24 cellular contexts compared by ENCODE assay signal in the genomic region with DNA sequence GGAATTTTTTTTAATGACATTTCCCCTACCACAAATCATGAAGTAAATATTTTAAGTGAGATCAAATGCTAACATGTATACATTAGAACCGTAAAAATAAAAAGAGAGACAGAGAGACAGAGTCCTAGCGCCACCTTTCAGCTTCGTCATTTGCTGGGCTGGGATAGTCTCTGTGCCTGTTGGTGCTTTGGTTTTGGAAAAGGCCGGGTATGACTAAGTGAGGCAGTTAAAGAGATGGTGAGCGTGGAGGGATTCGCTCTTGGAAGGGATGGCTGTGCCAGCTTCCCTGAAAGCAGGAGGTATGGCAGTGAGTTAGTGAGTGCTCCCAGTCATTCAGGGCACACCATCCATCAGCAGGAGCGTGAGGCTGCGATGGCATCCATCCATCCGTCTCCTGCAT.
A peak's percentile ranks its signal among the peaks of the same experiment; 100 is the strongest.
DNase-seq lines count a peak whose midpoint lies in the region; ATAC-seq and TF ChIP-seq lines count a peak whose summit lies in the region.
"Had no signal": no experiment of that assay in that cellular context is flagged by ENCODE, and none has a peak within 500 bp of the region (broad histone marks: within the 10 kb centered on the region; RNA-seq: fewer than 3 reads in every experiment).

No MANE protein-coding gene starts in this region.

- H3K4ac ChIP-seq in IMR-90 (ENCODE audit: low read depth, low read length) = no peak overlapping the region
- no peak overlapping the region for H3K4ac ChIP-seq in trophoblast cell (ENCODE audit: low read depth, low read length)

- H2AK5ac ChIP-seq in IMR-90 (ENCODE audit: low read depth, low read length) (no peak overlapping the region), trophoblast cell (ENCODE audit: low read length) (no peak overlapping the region)

- POLR2A ChIA-PET in IMR-90 (lab: Charles Lee; ENCODE audit: unreplicated experiment) = no interaction called here

- in situ Hi-C loops in IMR-90 (cut with MboI; ENCODE audit: low sequenced_read_pairs) = loop anchor here (25.0 kb wide), 1 partner anchor 1924 kb away; no protein-coding TSS in a partner anchor

- no TSS peak for BruUV-seq in IMR-90 (replicated peaks; lab: Mats Ljungman, UMichigan)

- H3K9me1 ChIP-seq in IMR-90 (ENCODE audit: insufficient read depth, low read length) = no peaks in the 10 kb centered on the region

- no peak overlapping the region for H4K91ac ChIP-seq in IMR-90 (ENCODE audit: insufficient read depth, low read depth, low read length)
- H4K91ac ChIP-seq in trophoblast cell (ENCODE audit: low read depth, low read length) = no peak overlapping the region

- H2BK20ac ChIP-seq in IMR-90 (ENCODE audit: low read depth, low read length) = no peak overlapping the region

- H3K79me2 ChIP-seq in trophoblast cell (ENCODE audit: control insufficient read depth, insufficient read depth, low read length, poor library complexity) = no peaks in the 10 kb centered on the region

- no peak overlapping the region for H4K12ac ChIP-seq in trophoblast cell (ENCODE audit: low read depth, low read length)

- H3K14ac ChIP-seq in IMR-90 (replicated peaks; ENCODE audit: low read depth, low read length) = no peak overlapping the region
- H3K14ac ChIP-seq in trophoblast cell (ENCODE audit: low read length) = no peak overlapping the region

- H2AK9ac ChIP-seq in IMR-90 (replicated peaks; ENCODE audit: low read depth, low read length, poor library complexity) = no peak overlapping the region

- no peak for TF ChIP-seq POLR2A in IMR-90 (IDR thresholded peaks at IDR 0.05; ENCODE audit: low read depth, low read length)

- H3K4me1 ChIP-seq in IMR-90 (ENCODE audit: control insufficient read depth, insufficient read depth, low read length) = no peaks in the 10 kb centered on the region
- no peaks in the 10 kb centered on the region for H3K4me1 ChIP-seq in trophoblast cell (ENCODE audit: control insufficient read depth in 1 of 2, insufficient read depth in 2 of 2, low read length in 2 of 2)
- H3K4me1 ChIP-seq: A549, BE2C, SJSA1 had no signal

- peak; percentile 47 for DNase-seq in Daoy (ENCODE audit: low read depth)
- DNase-seq in IMR-90 = no peak
- peak; percentile 6 for DNase-seq in cerebellum (ENCODE audit: low spot score)
- no peak for DNase-seq in trophoblast cell
- DNase-seq in activated gamma-delta T cell treated with Interleukin-2 at 50 U/mL for 16 hours = no peak
- DNase-seq: BE2C; Calu3; DND-41; GOT3; KG1; NCI-H1092; NCI-H1436; NCI-H187 treated with DMSO at 0.1 percent for 48 hours; NCI-H524 treated with DMSO at 0.1 percent for 48 hours; NCI-H774; NK-92 treated with Interleukin-12 subunit alpha and Interleukin-12 subunit beta, amount 100 ng/mL, for 24 hours; PC-9; Right ventricle myocardium superior; RPMI8226; T-helper 1 cell had no signal

- no peak overlapping the region for H4K8ac ChIP-seq in IMR-90 (ENCODE audit: low read depth in 2 of 2, low read length in 2 of 2)
- H4K8ac ChIP-seq in trophoblast cell (ENCODE audit: low read depth, low read length) = no peak overlapping the region

- ATAC-seq in IMR-90 (ENCODE audit: low read depth) = no peak
- no peak for ATAC-seq in HG03442 (IDR thresholded peaks at IDR 0.05; ENCODE audit: unreplicated experiment)
- no peak for ATAC-seq in HG03432 (IDR thresholded peaks at IDR 0.05; ENCODE audit: unreplicated experiment)
- ATAC-seq: A549 had no signal

- no peak overlapping the region for H3K56ac ChIP-seq in IMR-90 (ENCODE audit: extremely low read depth, insufficient read depth, low read length)

- H4K5ac ChIP-seq in IMR-90 (ENCODE audit: low read depth, low read length) = no peak overlapping the region

- no peak for TF ChIP-seq RAD21 in IMR-90 (IDR thresholded peaks at IDR 0.05; ENCODE audit: low read length)

- H3K27ac ChIP-seq in IMR-90 (ENCODE audit: insufficient read depth, low read length) (no peak overlapping the region), trophoblast cell (ENCODE audit: low read depth, low read length) (no peak overlapping the region)
- H3K27ac ChIP-seq: A549, PC-9, SJSA1 had no signal

- no peak overlapping the region for H2BK5ac ChIP-seq in IMR-90 (ENCODE audit: low read depth, low read length, poor library complexity, severe bottlenecking)
- H2BK5ac ChIP-seq in trophoblast cell (ENCODE audit: low read depth, low read length, poor library complexity) = no peak overlapping the region

- 87% methylated on average over 3 of the region's 9 CpGs; no CpG with 5 or more reads in 1 of the 2 experiments for WGBS in IMR-90 (ENCODE audit: extremely low coverage in 2 of 2, insufficient read length in 1 of 2), 2 experiments
- no CpG with 5 or more reads among the region's 9 CpGs for WGBS in trophoblast cell (ENCODE audit: extremely low coverage, insufficient coverage, insufficient read length)

- H4K20me1 ChIP-seq in IMR-90 (ENCODE audit: insufficient read depth, low read length) = no peaks in the 10 kb centered on the region

- H2BK15ac ChIP-seq in IMR-90 (ENCODE audit: low read depth, low read length) = no peak overlapping the region

- no peak overlapping the region for H3K23ac ChIP-seq in IMR-90 (ENCODE audit: low read depth, low read length)
- peak overlapping the region; percentile 77 for H3K23ac ChIP-seq in trophoblast cell (ENCODE audit: low read length)

- H3K9ac ChIP-seq in IMR-90 (ENCODE audit: low read depth, low read length) = no peak overlapping the region
- H3K9ac ChIP-seq in trophoblast cell (ENCODE audit: low read length) = no peak overlapping the region

- H3K36me3 ChIP-seq in IMR-90 (ENCODE audit: control insufficient read depth, insufficient read depth, low read length) (no peaks in the 10 kb centered on the region), trophoblast cell (ENCODE audit: control insufficient read depth in 1 of 2, insufficient read depth in 2 of 2, low read length in 2 of 2) (no peaks in the 10 kb centered on the region)
- H3K36me3 ChIP-seq: BE2C, SJSA1 had no signal

- H3K9me3 ChIP-seq in IMR-90 (ENCODE audit: control insufficient read depth, insufficient read depth, low read length) (no peaks in the 10 kb centered on the region), trophoblast cell (ENCODE audit: insufficient read depth, low read depth, low read length) (peaks cover 2% of the 10 kb centered on the region)
- H3K9me3 ChIP-seq: A549, BE2C, SJSA1 had no signal

- H3K18ac ChIP-seq in IMR-90 (ENCODE audit: low read depth, low read length) (no peak overlapping the region), trophoblast cell (ENCODE audit: low read length) (no peak overlapping the region)

- H3K79me1 ChIP-seq in IMR-90 (ENCODE audit: low read depth in 1 of 2, low read length in 2 of 2) (no peaks in the 10 kb centered on the region), trophoblast cell (ENCODE audit: low read length) (no peaks in the 10 kb centered on the region)

- H2AFZ ChIP-seq in IMR-90 (replicated peaks; ENCODE audit: low read length, poor library complexity) = peak overlapping the region; percentile 27
- no peak overlapping the region for H2AFZ ChIP-seq in trophoblast cell (ENCODE audit: insufficient read depth, low read length, poor library complexity)
- H2AFZ ChIP-seq: PC-9 had no signal

- dilution Hi-C loops in IMR-90 (cut with HindIII; ENCODE audit: low sequenced_read_pairs, unreplicated experiment) = no loop called here

- intact Hi-C loops in IMR-90 (cut with micrococcal nuclease) = no loop called here

- H3K27me3 ChIP-seq in IMR-90 (ENCODE audit: control insufficient read depth, insufficient read depth, low read length) (no peaks in the 10 kb centered on the region), trophoblast cell (ENCODE audit: insufficient read depth, low read length) (no peaks in the 10 kb centered on the region)
- H3K27me3 ChIP-seq: BE2C, SJSA1 had no signal

- H3K4me3 ChIP-seq in IMR-90 (ENCODE audit: insufficient read depth, low read depth, low read length) (no peak overlapping the region), trophoblast cell (ENCODE audit: low read depth, low read length) (no peak overlapping the region)
- H3K4me3 ChIP-seq: A549, PC-9, SJSA1 had no signal

- H3K4me2 ChIP-seq in IMR-90 (ENCODE audit: low read depth, low read length) (no peak overlapping the region), trophoblast cell (ENCODE audit: low read length) (no peak overlapping the region)
- H3K4me2 ChIP-seq: A549, PC-9 had no signal

- no peak overlapping the region for H2BK12ac ChIP-seq in trophoblast cell (ENCODE audit: low read length)

- TF ChIP-seq CTCF in IMR-90 (conservative IDR thresholded peaks at IDR 0.05; ENCODE audit: low read depth, low read length) = no peak

- no peak overlapping the region for H2BK120ac ChIP-seq in IMR-90 (ENCODE audit: low read depth, low read length)
- no peak overlapping the region for H2BK120ac ChIP-seq in trophoblast cell (ENCODE audit: insufficient read depth, low read length, poor library complexity)

- CTCF ChIA-PET in IMR-90 (lab: Yijun Ruan, JAX) = no interaction called here

TF ChIP-seq in IMR-90, 13 proteins besides CTCF, POLR2A, EP300 and RAD21:
- no peak for TF ChIP-seq CEBPB (IDR thresholded peaks at IDR 0.05; ENCODE audit: low read depth, low read length)
- TF ChIP-seq MXI1 (IDR thresholded peaks at IDR 0.05; ENCODE audit: borderline replicate concordance, low read depth, low read length) = no peak
- TF ChIP-seq BHLHE40 (IDR thresholded peaks at IDR 0.05; ENCODE audit: low read depth, low read length) = no peak
- TF ChIP-seq MAZ (IDR thresholded peaks at IDR 0.05; ENCODE audit: borderline replicate concordance, low read depth, low read length) = no peak
- no peak for TF ChIP-seq RCOR1 (IDR thresholded peaks at IDR 0.05; ENCODE audit: insufficient replicate concordance, low read length)
- TF ChIP-seq ELK1 (IDR thresholded peaks at IDR 0.05; ENCODE audit: borderline replicate concordance, low read depth, low read length) = no peak
- no peak for TF ChIP-seq NFE2L2 (IDR thresholded peaks at IDR 0.05; ENCODE audit: low read depth, low read length)

Comparison
In these comparisons a context has a peak if more than half of its experiments do, and no peak if none do; other contexts are left out.
1. DNase-seq: peak in Daoy (single experiment) and cerebellum (single experiment); none in IMR-90 (single experiment), trophoblast cell (0 of 2) and activated gamma-delta T cell treated with Interleukin-2 at 50 U/mL for 16 hours (single experiment).